ENCODE assay signal across 1 cellular context in genomic region chr6:30818426-30818841, GRCh38.
TF ChIP-seq lines count a peak whose summit lies in the region.

No MANE protein-coding gene starts in this region.

TF ChIP-seq in GM23338, 12 proteins besides CTCF, POLR2A, EP300 and RAD21 (continued from another document):
- TF ChIP-seq, protein P1, sequence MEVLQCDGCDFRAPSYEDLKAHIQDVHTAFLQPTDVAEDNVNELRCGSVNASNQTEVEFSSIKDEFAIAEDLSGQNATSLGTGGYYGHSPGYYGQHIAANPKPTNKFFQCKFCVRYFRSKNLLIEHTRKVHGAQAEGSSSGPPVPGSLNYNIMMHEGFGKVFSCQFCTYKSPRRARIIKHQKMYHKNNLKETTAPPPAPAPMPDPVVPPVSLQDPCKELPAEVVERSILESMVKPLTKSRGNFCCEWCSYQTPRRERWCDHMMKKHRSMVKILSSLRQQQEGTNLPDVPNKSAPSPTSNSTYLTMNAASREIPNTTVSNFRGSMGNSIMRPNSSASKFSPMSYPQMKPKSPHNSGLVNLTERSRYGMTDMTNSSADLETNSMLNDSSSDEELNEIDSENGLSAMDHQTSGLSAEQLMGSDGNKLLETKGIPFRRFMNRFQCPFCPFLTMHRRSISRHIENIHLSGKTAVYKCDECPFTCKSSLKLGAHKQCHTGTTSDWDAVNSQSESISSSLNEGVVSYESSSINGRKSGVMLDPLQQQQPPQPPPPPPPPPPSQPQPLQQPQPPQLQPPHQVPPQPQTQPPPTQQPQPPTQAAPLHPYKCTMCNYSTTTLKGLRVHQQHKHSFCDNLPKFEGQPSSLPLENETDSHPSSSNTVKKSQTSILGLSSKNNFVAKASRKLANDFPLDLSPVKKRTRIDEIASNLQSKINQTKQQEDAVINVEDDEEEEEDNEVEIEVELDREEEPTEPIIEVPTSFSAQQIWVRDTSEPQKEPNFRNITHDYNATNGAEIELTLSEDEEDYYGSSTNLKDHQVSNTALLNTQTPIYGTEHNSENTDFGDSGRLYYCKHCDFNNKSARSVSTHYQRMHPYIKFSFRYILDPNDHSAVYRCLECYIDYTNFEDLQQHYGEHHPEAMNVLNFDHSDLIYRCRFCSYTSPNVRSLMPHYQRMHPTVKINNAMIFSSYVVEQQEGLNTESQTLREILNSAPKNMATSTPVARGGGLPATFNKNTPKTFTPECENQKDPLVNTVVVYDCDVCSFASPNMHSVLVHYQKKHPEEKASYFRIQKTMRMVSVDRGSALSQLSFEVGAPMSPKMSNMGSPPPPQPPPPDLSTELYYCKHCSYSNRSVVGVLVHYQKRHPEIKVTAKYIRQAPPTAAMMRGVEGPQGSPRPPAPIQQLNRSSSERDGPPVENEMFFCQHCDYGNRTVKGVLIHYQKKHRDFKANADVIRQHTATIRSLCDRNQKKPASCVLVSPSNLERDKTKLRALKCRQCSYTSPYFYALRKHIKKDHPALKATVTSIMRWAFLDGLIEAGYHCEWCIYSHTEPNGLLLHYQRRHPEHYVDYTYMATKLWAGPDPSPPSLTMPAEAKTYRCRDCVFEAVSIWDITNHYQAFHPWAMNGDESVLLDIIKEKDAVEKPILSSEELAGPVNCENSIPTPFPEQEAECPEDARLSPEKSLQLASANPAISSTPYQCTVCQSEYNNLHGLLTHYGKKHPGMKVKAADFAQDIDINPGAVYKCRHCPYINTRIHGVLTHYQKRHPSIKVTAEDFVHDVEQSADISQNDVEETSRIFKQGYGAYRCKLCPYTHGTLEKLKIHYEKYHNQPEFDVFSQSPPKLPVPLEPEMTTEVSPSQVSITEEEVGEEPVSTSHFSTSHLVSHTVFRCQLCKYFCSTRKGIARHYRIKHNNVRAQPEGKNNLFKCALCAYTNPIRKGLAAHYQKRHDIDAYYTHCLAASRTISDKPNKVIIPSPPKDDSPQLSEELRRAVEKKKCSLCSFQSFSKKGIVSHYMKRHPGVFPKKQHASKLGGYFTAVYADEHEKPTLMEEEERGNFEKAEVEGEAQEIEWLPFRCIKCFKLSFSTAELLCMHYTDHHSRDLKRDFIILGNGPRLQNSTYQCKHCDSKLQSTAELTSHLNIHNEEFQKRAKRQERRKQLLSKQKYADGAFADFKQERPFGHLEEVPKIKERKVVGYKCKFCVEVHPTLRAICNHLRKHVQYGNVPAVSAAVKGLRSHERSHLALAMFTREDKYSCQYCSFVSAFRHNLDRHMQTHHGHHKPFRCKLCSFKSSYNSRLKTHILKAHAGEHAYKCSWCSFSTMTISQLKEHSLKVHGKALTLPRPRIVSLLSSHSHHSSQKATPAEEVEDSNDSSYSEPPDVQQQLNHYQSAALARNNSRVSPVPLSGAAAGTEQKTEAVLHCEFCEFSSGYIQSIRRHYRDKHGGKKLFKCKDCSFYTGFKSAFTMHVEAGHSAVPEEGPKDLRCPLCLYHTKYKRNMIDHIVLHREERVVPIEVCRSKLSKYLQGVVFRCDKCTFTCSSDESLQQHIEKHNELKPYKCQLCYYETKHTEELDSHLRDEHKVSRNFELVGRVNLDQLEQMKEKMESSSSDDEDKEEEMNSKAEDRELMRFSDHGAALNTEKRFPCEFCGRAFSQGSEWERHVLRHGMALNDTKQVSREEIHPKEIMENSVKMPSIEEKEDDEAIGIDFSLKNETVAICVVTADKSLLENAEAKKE (CRISPR knock-in tag; IDR thresholded peaks at IDR 0.05), result no peak
TF ChIP-seq in GM23338: peak in this region for 0.
